24 cellular contexts compared by ENCODE assay signal in genomic region chr5:93545872-93546271, GRCh38. TPM values are rescaled to one million over a fixed set of nuclear protein-coding genes. Genes with fewer than 3 reads are reported as not detected.
"Had no signal": no experiment of that assay in that cellular context is flagged by ENCODE, and none has a peak within 500 bp of the region (broad histone marks: within the 10 kb centered on the region; RNA-seq: fewer than 3 reads in every experiment).

No MANE protein-coding gene starts in this region.

- H3K9me3 ChIP-seq: MG63 had no signal

- H3K4me1 ChIP-seq: SJCRH30 had no signal

- H3K4me3 ChIP-seq: MG63, SJCRH30 had no signal

- DNase-seq: IMR-90; Karpas-422; KG1; MG63; NCI-H1092; NCI-H1105 treated with DMSO at 0.1 percent for 48 hours; NCI-H1417 treated with DMSO at 0.1 percent for 48 hours; NCI-H146; NCI-H1694 treated with DMSO at 0.1 percent for 48 hours; NCI-H1930; NCI-H2081 treated with DMSO at 0.1 percent for 48 hours; NCI-H2171; NCI-H226; NCI-H446; NCI-H510A; NCI-H524 treated with DMSO at 0.1 percent for 48 hours; NCI-H69; NCI-H774; NK-92 treated with Interleukin-12 subunit alpha and Interleukin-12 subunit beta, amount 100 ng/mL, for 24 hours; PC-3; SHP77; SJCRH30 had no signal

- H3K27me3 ChIP-seq: MG63, SJCRH30 had no signal

- H3K27ac ChIP-seq: RWPE1, SJCRH30 had no signal

RNA-seq across cellular contexts. Expression of gene NR2F1-AS1, which starts 35.1 kb away (rescaled TPM):
- total RNA-seq: OCI-LY7 had no signal

RNA-seq across cellular contexts. Expression of gene NR2F1, which starts 37.1 kb away (rescaled TPM):
- total RNA-seq: OCI-LY7 had no signal
